ENCODE assay signal across 8 cellular contexts in genomic region chr10:42782446-42783180, GRCh38. TPM values are rescaled to one million over a fixed set of nuclear protein-coding genes. Genes with fewer than 3 reads are reported as not detected.
DNase-seq lines count a peak whose midpoint lies in the region; ATAC-seq and TF ChIP-seq lines count a peak whose summit lies in the region.

BMS1 (plus strand) TSS chr10:42782795; CDS start chr10:42784395, 1,600 bp downstream.

- ATAC-seq in GM18502 (IDR thresholded peaks at IDR 0.05; ENCODE audit: poor library complexity, unreplicated experiment) (peak; percentile 96), HG02943 (IDR thresholded peaks at IDR 0.05; ENCODE audit: low read depth, unreplicated experiment) (peak; percentile 97), T-helper 17 cell (peak; percentile 94), upper lobe of right lung (peak; percentile 97)

- H3K36me3 ChIP-seq in left ventricle myocardium inferior (peaks cover 33% of the 10 kb centered on the region), upper lobe of right lung (peaks cover 31% of the 10 kb centered on the region)

- H3K27me3 ChIP-seq in left ventricle myocardium inferior (ENCODE audit: low read depth): peaks cover 9% of the 10 kb centered on the region
- H3K27me3 ChIP-seq in upper lobe of right lung: no peaks in the 10 kb centered on the region

- H3K4me1 Mint-ChIP-seq in T-helper 17 cell: peaks cover 8% of the 10 kb centered on the region
- peaks cover 2% of the 10 kb centered on the region for H3K4me1 Mint-ChIP-seq in progenitor cell of endocrine pancreas (ENCODE audit: low read depth)

- no peak for TF ChIP-seq CTCF in left ventricle myocardium inferior (IDR thresholded peaks at IDR 0.05; ENCODE audit: borderline replicate concordance)
- no peak for TF ChIP-seq CTCF in progenitor cell of endocrine pancreas (IDR thresholded peaks at IDR 0.05; ENCODE audit: unreplicated experiment)
- no peak for TF ChIP-seq CTCF in upper lobe of right lung (IDR thresholded peaks at IDR 0.05)

- no peaks in the 10 kb centered on the region for H3K9me3 Mint-ChIP-seq in progenitor cell of endocrine pancreas (ENCODE audit: low read depth)

- H3K4me1 ChIP-seq in left ventricle myocardium inferior: peaks cover 27% of the 10 kb centered on the region
- H3K4me1 ChIP-seq in upper lobe of right lung: peaks cover 7% of the 10 kb centered on the region

- peak within 1 kb of the TSS; percentile 79 for H3K4me3 ChIP-seq in left ventricle myocardium inferior
- peak within 1 kb of the TSS; percentile 81 for H3K4me3 ChIP-seq in upper lobe of right lung

- H3K27me3 Mint-ChIP-seq in T-helper 17 cell: peaks cover 6% of the 10 kb centered on the region
- H3K27me3 Mint-ChIP-seq in progenitor cell of endocrine pancreas: peaks cover 32% of the 10 kb centered on the region

- H3K27ac Mint-ChIP-seq in T-helper 17 cell (peak within 1 kb of the TSS; percentile 98), progenitor cell of endocrine pancreas (peak within 1 kb of the TSS; percentile 95)

- intact Hi-C loops in left ventricle myocardium inferior (cut with micrococcal nuclease): no loop called here
- intact Hi-C loops in upper lobe of right lung (cut with DNase I): no loop called here

- H3K36me3 Mint-ChIP-seq in T-helper 17 cell (ENCODE audit: low read depth): peaks cover 8% of the 10 kb centered on the region
- H3K36me3 Mint-ChIP-seq in progenitor cell of endocrine pancreas (ENCODE audit: insufficient read depth): peaks cover 5% of the 10 kb centered on the region

- peak within 1 kb of the TSS; percentile 97 for H3K27ac ChIP-seq in left ventricle myocardium inferior (replicated peaks)
- peak within 1 kb of the TSS; percentile 93 for H3K27ac ChIP-seq in upper lobe of right lung

- H3K9me3 ChIP-seq in T-helper 17 cell (ENCODE audit: control insufficient read depth, low read length, poor library complexity, severe bottlenecking): no peaks in the 10 kb centered on the region
- no peaks in the 10 kb centered on the region for H3K9me3 ChIP-seq in left ventricle myocardium inferior (replicated peaks)
- no peaks in the 10 kb centered on the region for H3K9me3 ChIP-seq in upper lobe of right lung

- DNase-seq in NCI-H187 (lab: John Stamatoyannopoulos, UW) (peak; percentile 33 to 70), T-helper 17 cell (peak; percentile 59 to 83 (median 72)), amygdala (lab: John Stamatoyannopoulos, UW) (peak; percentile 51 to 95 (median 86)), left ventricle myocardium inferior (peak; percentile 86), progenitor cell of endocrine pancreas (ENCODE audit: low spot score, unreplicated experiment) (peak; percentile 75), upper lobe of right lung (peak; percentile 93)

- H3K4me3 Mint-ChIP-seq in T-helper 17 cell (peak within 1 kb of the TSS; percentile 100), progenitor cell of endocrine pancreas (ENCODE audit: low read depth) (peak within 1 kb of the TSS; percentile 98)

RNA-seq across cellular contexts. Expression of gene BMS1, which starts in this region (rescaled TPM):
- total RNA-seq in T-helper 17 cell: 10 to 100 TPM; 13.0 to 14.2 TPM
- total RNA-seq in left ventricle myocardium inferior: 14.6 TPM
- 22.4 and 23.2 TPM in 2 replicates for total RNA-seq in progenitor cell of endocrine pancreas
- 13.0 TPM for total RNA-seq in upper lobe of right lung

Comparison
In these comparisons a context has a peak if more than half of its experiments do, and no peak if none do; other contexts are left out.
1. Peak in every context shown above with its lines: DNase-seq, ATAC-seq, H3K4me3 ChIP-seq and H3K27ac ChIP-seq.